Comparison of ENCODE assay signal across 15 cellular contexts in genomic region chr7:91013078-91013477, GRCh38.
"Had no signal": no experiment of that assay in that cellular context is flagged by ENCODE, and none has a peak within 500 bp of the region (broad histone marks: within the 10 kb centered on the region; RNA-seq: fewer than 3 reads in every experiment).

No MANE protein-coding gene starts in this region.

- H3K4me3 Mint-ChIP-seq: activated CD4-positive, alpha-beta memory T cell treated with anti-CD3 and anti-CD28 coated beads for 36 hours; activated T-helper 1 cell treated with anti-CD3 and anti-CD28 coated beads, Interleukin-12 subunit alpha, Interleukin-12 subunit beta, Interleukin-2, Interleukin-4 antibody, amounts not matched to agents 30 ng/mL and 10 ng/mL and 1 ng/mL, durations not matched to agents 14 hours and 24 hours and 36 hours; natural killer cell treated with Interleukin-12 subunit alpha and Interleukin-12 subunit beta and Interleukin-15 and Interleukin-18, amount 100 ng/mL, for 72 hours had no signal

- H3K27ac Mint-ChIP-seq: activated CD4-positive, alpha-beta memory T cell treated with anti-CD3 and anti-CD28 coated beads for 36 hours; activated naive CD4-positive, alpha-beta T cell treated with anti-CD3 and anti-CD28 coated beads, Interleukin-2, amount 50 U/mL, for 72 hours; activated T-helper 1 cell treated with anti-CD3 and anti-CD28 coated beads, Interleukin-12 subunit alpha, Interleukin-12 subunit beta, Interleukin-2, Interleukin-4 antibody, amounts not matched to agents 30 ng/mL and 10 ng/mL and 1 ng/mL, durations not matched to agents 14 hours and 24 hours and 36 hours; natural killer cell treated with Interleukin-12 subunit alpha and Interleukin-12 subunit beta and Interleukin-15 and Interleukin-18, amount 100 ng/mL, for 72 hours had no signal

- ATAC-seq: activated naive CD4-positive, alpha-beta T cell treated with anti-CD3 and anti-CD28 coated beads, Interleukin-2, amount 50 U/mL, for 72 hours; lower lobe of right lung; natural killer cell treated with Interleukin-12 subunit alpha and Interleukin-12 subunit beta and Interleukin-15 and Interleukin-18, amount 100 ng/mL, for 72 hours had no signal

- H3K36me3 Mint-ChIP-seq: activated CD4-positive, alpha-beta memory T cell treated with anti-CD3 and anti-CD28 coated beads for 36 hours; activated naive CD4-positive, alpha-beta T cell treated with anti-CD3 and anti-CD28 coated beads, Interleukin-2, amount 50 U/mL, for 72 hours; natural killer cell treated with Interleukin-12 subunit alpha and Interleukin-12 subunit beta and Interleukin-15 and Interleukin-18, amount 100 ng/mL, for 72 hours had no signal

- H3K27me3 Mint-ChIP-seq: activated CD4-positive, alpha-beta memory T cell treated with anti-CD3 and anti-CD28 coated beads for 36 hours; natural killer cell treated with Interleukin-12 subunit alpha and Interleukin-12 subunit beta and Interleukin-15 and Interleukin-18, amount 100 ng/mL, for 72 hours had no signal

- DNase-seq: activated CD4-positive, alpha-beta memory T cell treated with anti-CD3 and anti-CD28 coated beads for 36 hours; activated gamma-delta T cell treated with Interleukin-2 at 50 U/mL for 16 hours; activated T-cell treated with anti-CD3 and anti-CD28 coated beads for 4 hours; adrenal gland; hypothalamus; islet precursor cell; lower lobe of right lung; nucleus accumbens; posterior cingulate gyrus; sigmoid colon; stimulated activated naive CD4-positive, alpha-beta T cell; thyroid gland had no signal

- H3K9me3 Mint-ChIP-seq: activated CD4-positive, alpha-beta memory T cell treated with anti-CD3 and anti-CD28 coated beads for 36 hours; activated naive CD4-positive, alpha-beta T cell treated with anti-CD3 and anti-CD28 coated beads, Interleukin-2, amount 50 U/mL, for 72 hours; activated T-helper 1 cell treated with anti-CD3 and anti-CD28 coated beads, Interleukin-12 subunit alpha, Interleukin-12 subunit beta, Interleukin-2, Interleukin-4 antibody, amounts not matched to agents 30 ng/mL and 10 ng/mL and 1 ng/mL, durations not matched to agents 14 hours and 24 hours and 36 hours had no signal
